In genomic region chr12:68259318-68259940, GRCh38 we compare ENCODE assay signal across 12 cellular contexts. TPM values are rescaled to one million over a fixed set of nuclear protein-coding genes. Genes with fewer than 3 reads are reported as not detected.
DNase-seq lines count a peak whose midpoint lies in the region; ATAC-seq and TF ChIP-seq lines count a peak whose summit lies in the region.
"Had no signal": no experiment of that assay in that cellular context is flagged by ENCODE, and none has a peak within 500 bp of the region (broad histone marks: within the 10 kb centered on the region; RNA-seq: fewer than 3 reads in every experiment).

No MANE protein-coding gene starts in this region.

- POLR2A ChIA-PET in AG04449 (lab: Yijun Ruan, JAX): interaction anchor here (0.7 kb wide), 1 partner anchor 14 kb away, joined by 4 read pairs; no protein-coding TSS in a partner anchor
- POLR2A ChIA-PET in activated CD8-positive, alpha-beta T cell treated with anti-CD3 and anti-CD28 coated beads for 36 hours (lab: Charles Lee): interaction anchor here (0.7 kb wide), 1 partner anchor 225 kb away, joined by 3 read pairs; no protein-coding TSS in a partner anchor

- H3K9ac ChIP-seq in fibroblast of lung (ENCODE audit: insufficient read depth, low read length): no peak overlapping the region

- CTCF ChIA-PET in AG04449 (lab: Yijun Ruan, JAX): interaction anchor here (1.0 to 1.4 kb wide), 3 partner anchors 12 to 57 kb away, joined by 3 to 5 read pairs (median 4); no protein-coding TSS in a partner anchor
- CTCF ChIA-PET in activated CD8-positive, alpha-beta T cell treated with anti-CD3 and anti-CD28 coated beads for 36 hours (lab: Charles Lee): interaction anchor here (0.8 to 1.4 kb wide), 6 partner anchors 9 to 58 kb away, joined by 3 to 9 read pairs (median 4); no protein-coding TSS in a partner anchor

- DNase-seq in AG04449 (ENCODE audit: low read depth, low spot score) (peak; percentile 81), fibroblast of lung (ENCODE audit: low read depth in 2 of 2) (peak; percentile 76 to 96), NCI-H1930 (lab: John Stamatoyannopoulos, UW) (no peak), OCI-M2 (lab: John Stamatoyannopoulos, UW; ENCODE audit: unreplicated experiment) (no peak), NAMALWA (ENCODE audit: low spot score) (no peak)
- peak; percentile 63 for DNase-seq in activated CD8-positive, alpha-beta T cell treated with anti-CD3 and anti-CD28 coated beads for 36 hours
- DNase-seq: cortex of kidney, NCI-H446 treated with DMSO at 0.1 percent for 48 hours had no signal

- no peaks in the 10 kb centered on the region for H3K27me3 ChIP-seq in fibroblast of lung (ENCODE audit: control insufficient read depth, insufficient read depth, low read length)

- peak overlapping the region; percentile 40 for H3K27ac Mint-ChIP-seq in activated CD8-positive, alpha-beta T cell treated with anti-CD3 and anti-CD28 coated beads for 36 hours
- H3K27ac Mint-ChIP-seq: IgD-negative memory B cell had no signal

- no peaks in the 10 kb centered on the region for H4K20me1 ChIP-seq in fibroblast of lung (ENCODE audit: control insufficient read depth, extremely low read depth, insufficient read depth, low read length)

- H3K4me3 ChIP-seq in AG04449 (ENCODE audit: low read depth, low read length) (no peak overlapping the region), fibroblast of lung (replicated peaks in 1 of 4; ENCODE audit: control extremely low read depth in 1 of 4, insufficient read depth in 1 of 4, low read depth in 3 of 4, low read length in 4 of 4) (no peak overlapping the region)

- peaks cover 11% of the 10 kb centered on the region for H3K27me3 Mint-ChIP-seq in activated CD8-positive, alpha-beta T cell treated with anti-CD3 and anti-CD28 coated beads for 36 hours
- H3K27me3 Mint-ChIP-seq: IgD-negative memory B cell had no signal

- H2AFZ ChIP-seq in fibroblast of lung (ENCODE audit: low read length): no peak overlapping the region

- no peaks in the 10 kb centered on the region for H3K36me3 Mint-ChIP-seq in activated CD8-positive, alpha-beta T cell treated with anti-CD3 and anti-CD28 coated beads for 36 hours (ENCODE audit: low read depth)

- no peak overlapping the region for H3K4me3 Mint-ChIP-seq in activated CD8-positive, alpha-beta T cell treated with anti-CD3 and anti-CD28 coated beads for 36 hours
- H3K4me3 Mint-ChIP-seq: IgD-negative memory B cell had no signal

- H3K4me2 ChIP-seq in fibroblast of lung (ENCODE audit: extremely low read depth, insufficient read depth, low read length): peak overlapping the region; percentile 36

- H3K9me3 ChIP-seq in fibroblast of lung (ENCODE audit: control insufficient read depth, insufficient read depth, low read depth, low read length): no peaks in the 10 kb centered on the region

- ATAC-seq in GM18520 (IDR thresholded peaks at IDR 0.05; ENCODE audit: unreplicated experiment) (peak; percentile 46), GM21526 (IDR thresholded peaks at IDR 0.05; ENCODE audit: low FRiP score, unreplicated experiment) (no peak)
- peak; percentile 91 for ATAC-seq in activated CD8-positive, alpha-beta T cell treated with anti-CD3 and anti-CD28 coated beads for 36 hours

- TF ChIP-seq CTCF in AG04449 (IDR thresholded peaks at IDR 0.05; ENCODE audit: insufficient read depth, low read length, missing control alignments): no peak
- no peak for TF ChIP-seq CTCF in activated CD8-positive, alpha-beta T cell treated with anti-CD3 and anti-CD28 coated beads for 36 hours (IDR thresholded peaks at IDR 0.05)
- TF ChIP-seq CTCF in fibroblast of lung (conservative IDR thresholded peaks at IDR 0.05 in 1 of 2, IDR thresholded peaks at IDR 0.05 in 1 of 2; ENCODE audit: low read depth in 1 of 2, low read length in 2 of 2): no peak

- H3K9me3 Mint-ChIP-seq in activated CD8-positive, alpha-beta T cell treated with anti-CD3 and anti-CD28 coated beads for 36 hours: no peaks in the 10 kb centered on the region
- H3K9me3 Mint-ChIP-seq: IgD-negative memory B cell had no signal

- H3K79me2 ChIP-seq in fibroblast of lung (ENCODE audit: control insufficient read depth, insufficient read depth, low read length): no peaks in the 10 kb centered on the region

- intact Hi-C loops in activated CD8-positive, alpha-beta T cell treated with anti-CD3 and anti-CD28 coated beads for 36 hours (cut with micrococcal nuclease): no loop called here

- H3K27ac ChIP-seq in fibroblast of lung (ENCODE audit: insufficient read depth, low read length): peak overlapping the region; percentile 40

- peaks cover 40% of the 10 kb centered on the region for H3K4me1 Mint-ChIP-seq in activated CD8-positive, alpha-beta T cell treated with anti-CD3 and anti-CD28 coated beads for 36 hours (ENCODE audit: low read depth)

- no peaks in the 10 kb centered on the region for H3K36me3 ChIP-seq in fibroblast of lung (ENCODE audit: control insufficient read depth, insufficient read depth, low read length)

- peaks cover 2% of the 10 kb centered on the region for H3K4me1 ChIP-seq in fibroblast of lung (ENCODE audit: control insufficient read depth, extremely low read depth, insufficient read depth, low read length)

RNA-seq across cellular contexts. Expression of gene IL22, which starts 6.0 kb away (rescaled TPM):
- not detected for total RNA-seq in activated CD8-positive, alpha-beta T cell treated with anti-CD3 and anti-CD28 coated beads for 36 hours
- total RNA-seq in fibroblast of lung: not detected in 2 replicates
- polyA plus RNA-seq in fibroblast of lung: not detected in 2 replicates
- polyA plus RNA-seq in fibroblast of lung (2012): not detected in 2 replicates
- not detected in 2 replicates for polyA minus RNA-seq in fibroblast of lung (ENCODE audit: low replicate concordance)
- total RNA-seq: osteocyte had no signal
- polyA plus RNA-seq: IgD-negative memory B cell had no signal

RNA-seq across cellular contexts. Expression of gene IL26, which starts 33.8 kb away (rescaled TPM):
- not detected for total RNA-seq in activated CD8-positive, alpha-beta T cell treated with anti-CD3 and anti-CD28 coated beads for 36 hours
- total RNA-seq in fibroblast of lung: 0.26 TPM in 1 of 2 replicates, not detected in the other
- polyA plus RNA-seq in fibroblast of lung: 0.07 TPM in 1 of 2 replicates, not detected in the other
- polyA plus RNA-seq in fibroblast of lung (2012): not detected in 2 replicates
- polyA minus RNA-seq in fibroblast of lung (ENCODE audit: low replicate concordance): not detected in 2 replicates
- total RNA-seq: osteocyte had no signal
- polyA plus RNA-seq: IgD-negative memory B cell had no signal

Comparison
In these comparisons a context has a peak if more than half of its experiments do, and no peak if none do; other contexts are left out.
1. DNase-seq: peak in AG04449 (single experiment), activated CD8-positive, alpha-beta T cell treated with anti-CD3 and anti-CD28 coated beads for 36 hours (single experiment) and fibroblast of lung (2 of 2); none in NCI-H1930 (0 of 2), OCI-M2 (single experiment) and NAMALWA (single experiment).